ENCODE assay signal across 3 cellular contexts in the genomic region with DNA sequence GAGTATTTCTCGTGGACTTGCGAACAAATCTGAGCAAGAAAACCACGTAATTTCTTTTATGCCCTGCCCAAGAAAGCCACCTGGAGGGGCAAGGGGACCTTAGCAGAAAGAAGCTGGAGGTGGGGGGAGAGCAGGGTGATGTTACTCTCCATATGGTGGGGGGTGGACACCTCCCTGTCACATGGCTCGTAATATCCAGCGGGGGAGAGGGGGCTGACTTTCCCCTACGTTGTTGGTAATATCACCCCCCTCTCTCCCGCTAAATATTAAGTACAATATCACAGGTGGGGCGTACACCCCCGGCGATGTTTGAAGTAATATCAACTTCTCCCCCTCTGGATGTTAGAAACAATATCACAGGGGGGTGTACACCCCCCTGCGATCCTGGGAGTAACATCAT. TPM values are rescaled to one million over a fixed set of nuclear protein-coding genes. Genes with fewer than 3 reads are reported as not detected.
"Had no signal": no experiment of that assay in that cellular context is flagged by ENCODE, and none has a peak within 500 bp of the region (broad histone marks: within the 10 kb centered on the region; RNA-seq: fewer than 3 reads in every experiment).

No MANE protein-coding gene starts in this region.

RNA-seq across cellular contexts. Expression of a gene that starts 9.7 kb away (rescaled TPM):
- total RNA-seq: HT-29, IMR-90 had no signal
- polyA plus RNA-seq: IgD-negative memory B cell, IMR-90 had no signal
